In the genomic region with DNA sequence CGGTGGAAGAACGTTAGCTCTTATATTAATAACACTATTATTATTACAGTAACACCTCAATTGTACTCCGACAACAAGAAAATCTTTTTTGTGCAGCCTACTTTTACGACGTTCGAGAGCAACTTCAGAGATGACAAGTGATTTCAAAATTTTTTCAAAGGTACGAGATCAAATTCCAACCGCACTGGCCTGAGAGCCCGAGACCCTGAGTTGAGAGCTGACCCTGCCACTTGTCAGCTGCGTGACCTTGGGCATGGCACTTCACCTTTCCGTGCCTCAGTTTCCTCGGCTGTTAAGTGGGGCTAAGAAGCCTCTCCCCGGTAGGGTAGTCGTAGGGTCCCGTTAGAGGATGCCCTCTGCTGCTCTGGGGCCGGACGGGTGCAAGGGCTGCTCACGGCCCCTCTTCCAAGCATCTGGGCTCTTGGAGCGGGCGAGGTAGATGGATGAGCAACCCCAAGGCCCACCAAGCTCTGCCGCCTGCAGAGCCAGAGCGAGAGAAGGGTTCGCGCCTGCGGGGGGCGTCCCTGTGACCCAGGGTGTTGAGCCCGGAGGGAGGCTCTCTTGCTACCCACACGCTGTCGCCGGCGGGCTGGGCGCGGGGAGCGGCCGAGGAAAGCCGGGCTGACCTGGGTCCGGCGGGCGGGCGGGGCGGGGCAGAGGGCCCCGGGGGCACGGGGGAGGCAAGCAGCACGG, we compare ENCODE assay signal across 1 cellular context.
A peak's percentile ranks its signal among the peaks of the same experiment; 100 is the strongest.
TF ChIP-seq lines count a peak whose summit lies in the region.

No MANE protein-coding gene starts in this region.

TF ChIP-seq in HepG2, 621 proteins besides CTCF, POLR2A, EP300 and RAD21 (continued from another document):
- TF ChIP-seq, protein P1, sequence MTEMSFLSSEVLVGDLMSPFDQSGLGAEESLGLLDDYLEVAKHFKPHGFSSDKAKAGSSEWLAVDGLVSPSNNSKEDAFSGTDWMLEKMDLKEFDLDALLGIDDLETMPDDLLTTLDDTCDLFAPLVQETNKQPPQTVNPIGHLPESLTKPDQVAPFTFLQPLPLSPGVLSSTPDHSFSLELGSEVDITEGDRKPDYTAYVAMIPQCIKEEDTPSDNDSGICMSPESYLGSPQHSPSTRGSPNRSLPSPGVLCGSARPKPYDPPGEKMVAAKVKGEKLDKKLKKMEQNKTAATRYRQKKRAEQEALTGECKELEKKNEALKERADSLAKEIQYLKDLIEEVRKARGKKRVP (CRISPR knock-in tag; IDR thresholded peaks at IDR 0.05): no peak
- TF ChIP-seq ZNF276 (CRISPR knock-in tag; IDR thresholded peaks at IDR 0.05; ENCODE audit: low read depth) (0 out of 2 replicates have a peak, but pooled peaks have one; percentile 79), MIER2 (CRISPR knock-in tag; IDR thresholded peaks at IDR 0.05) (no peak), TBX3 (IDR thresholded peaks at IDR 0.05; ENCODE audit: borderline replicate concordance) (no peak), TSC22D2 (CRISPR knock-in tag; IDR thresholded peaks at IDR 0.05; ENCODE audit: borderline replicate concordance) (peak; percentile 34; the same call in 1 of the 2 replicates), ZNF501 (CRISPR knock-in tag; IDR thresholded peaks at IDR 0.05) (peak; percentile 37), CC2D1A (CRISPR knock-in tag; IDR thresholded peaks at IDR 0.05) (peak; percentile 91; the same call in 1 of the 2 replicates), ZBTB7B (CRISPR knock-in tag; IDR thresholded peaks at IDR 0.05) (no peak; the same call in 1 of the 2 replicates), HDAC2 (CRISPR knock-in tag; IDR thresholded peaks at IDR 0.05) (0 out of 2 replicates have a peak, but pooled peaks have one; percentile 35), HDAC1 (CRISPR knock-in tag; IDR thresholded peaks at IDR 0.05) (peak; percentile 86), ZNF546 (CRISPR knock-in tag; conservative IDR thresholded peaks at IDR 0.05) (no peak), IRX3 (CRISPR knock-in tag; IDR thresholded peaks at IDR 0.05; ENCODE audit: borderline replicate concordance, low read depth) (peak; percentile 41; the same call in 1 of the 2 replicates), ZFP36L2 (CRISPR knock-in tag; IDR thresholded peaks at IDR 0.05) (no peak), ZNF251 (CRISPR knock-in tag; IDR thresholded peaks at IDR 0.05) (peak; percentile 54; the same call in 1 of the 2 replicates), EEA1 (CRISPR knock-in tag; IDR thresholded peaks at IDR 0.05; ENCODE audit: borderline replicate concordance) (peak; percentile 78; the same call in 1 of the 2 replicates), SNAPC2 (CRISPR knock-in tag; IDR thresholded peaks at IDR 0.05) (no peak; the same call in none of the 2 replicates), ZFP41 (CRISPR knock-in tag; IDR thresholded peaks at IDR 0.05; ENCODE audit: borderline replicate concordance) (no peak), HNF4G (IDR thresholded peaks at IDR 0.05; ENCODE audit: borderline replicate concordance, low read depth, low read length) (no peak), HNF4G (CRISPR knock-in tag; IDR thresholded peaks at IDR 0.05; ENCODE audit: borderline replicate concordance, low read depth) (no peak), ZNF761 (CRISPR knock-in tag; conservative IDR thresholded peaks at IDR 0.05) (0 out of 2 replicates have a peak, but pooled peaks have one; percentile 78), KLF12 (CRISPR knock-in tag; IDR thresholded peaks at IDR 0.05; ENCODE audit: borderline replicate concordance) (0 out of 2 replicates have a peak, but pooled peaks have one; percentile 36), SETDB1 (CRISPR knock-in tag; IDR thresholded peaks at IDR 0.05; ENCODE audit: borderline replicate concordance) (no peak), RFX3 (CRISPR knock-in tag; IDR thresholded peaks at IDR 0.05) (no peak), SAFB2 (CRISPR knock-in tag; IDR thresholded peaks at IDR 0.05; ENCODE audit: borderline replicate concordance, low read depth) (no peak; the same call in 1 of the 2 replicates), HNRNPL (IDR thresholded peaks at IDR 0.05; ENCODE audit: low read depth, low read length) (0 out of 2 replicates have a peak, but pooled peaks have one; percentile 55), ZNF629 (CRISPR knock-in tag; conservative IDR thresholded peaks at IDR 0.05) (peak; percentile 94)
- TF ChIP-seq, protein P2, sequence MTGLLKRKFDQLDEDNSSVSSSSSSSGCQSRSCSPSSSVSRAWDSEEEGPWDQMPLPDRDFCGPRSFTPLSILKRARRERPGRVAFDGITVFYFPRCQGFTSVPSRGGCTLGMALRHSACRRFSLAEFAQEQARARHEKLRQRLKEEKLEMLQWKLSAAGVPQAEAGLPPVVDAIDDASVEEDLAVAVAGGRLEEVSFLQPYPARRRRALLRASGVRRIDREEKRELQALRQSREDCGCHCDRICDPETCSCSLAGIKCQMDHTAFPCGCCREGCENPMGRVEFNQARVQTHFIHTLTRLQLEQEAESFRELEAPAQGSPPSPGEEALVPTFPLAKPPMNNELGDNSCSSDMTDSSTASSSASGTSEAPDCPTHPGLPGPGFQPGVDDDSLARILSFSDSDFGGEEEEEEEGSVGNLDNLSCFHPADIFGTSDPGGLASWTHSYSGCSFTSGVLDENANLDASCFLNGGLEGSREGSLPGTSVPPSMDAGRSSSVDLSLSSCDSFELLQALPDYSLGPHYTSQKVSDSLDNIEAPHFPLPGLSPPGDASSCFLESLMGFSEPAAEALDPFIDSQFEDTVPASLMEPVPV (CRISPR knock-in tag; IDR thresholded peaks at IDR 0.05): peak; percentile 69; the same call in 1 of the 2 replicates
- TF ChIP-seq, protein P3, sequence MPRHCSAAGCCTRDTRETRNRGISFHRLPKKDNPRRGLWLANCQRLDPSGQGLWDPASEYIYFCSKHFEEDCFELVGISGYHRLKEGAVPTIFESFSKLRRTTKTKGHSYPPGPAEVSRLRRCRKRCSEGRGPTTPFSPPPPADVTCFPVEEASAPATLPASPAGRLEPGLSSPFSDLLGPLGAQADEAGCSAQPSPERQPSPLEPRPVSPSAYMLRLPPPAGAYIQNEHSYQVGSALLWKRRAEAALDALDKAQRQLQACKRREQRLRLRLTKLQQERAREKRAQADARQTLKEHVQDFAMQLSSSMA (CRISPR knock-in tag; IDR thresholded peaks at IDR 0.05): 0 out of 2 replicates have a peak, but pooled peaks have one; percentile 35
TF ChIP-seq in HepG2: peak in this region for 159.
